In genomic region chr16:2023098-2023925, GRCh38 we compare ENCODE assay signal across 8 cellular contexts. TPM values are rescaled to one million over a fixed set of nuclear protein-coding genes. Genes with fewer than 3 reads are reported as not detected.
DNase-seq lines count a peak whose midpoint lies in the region; FAIRE-seq and TF ChIP-seq lines count a peak whose summit lies in the region.

No MANE protein-coding gene starts in this region.

- H3K27me3 ChIP-seq in BLaER1 treated with 17β-estradiol and CSF1 and Interleukin-3, amounts not matched to agents 10 nM and 100 nM = peaks cover 49 to 73% (median 69%) of the 10 kb centered on the region in 11 experiments
- H3K27me3 ChIP-seq in esophagus squamous epithelium = peaks cover 3 to 51% (median 11%) of the 10 kb centered on the region in 4 donors
- peaks cover 5% of the 10 kb centered on the region for H3K27me3 ChIP-seq in muscle layer of duodenum (ENCODE audit: low read depth, low read length)

- peaks cover 0 to 15% (median 9%) of the 10 kb centered on the region in 11 experiments; a peak in 15 of 22 replicates for H4K20me1 ChIP-seq in BLaER1 treated with 17β-estradiol and CSF1 and Interleukin-3, amounts not matched to agents 10 nM and 100 nM

- H3K27me3 Mint-ChIP-seq in activated T-cell treated with anti-CD3 and anti-CD28 coated beads, Interleukin-2, amount 50 U/mL, for 24 hours = peaks cover 57% of the 10 kb centered on the region

- intact Hi-C loops in esophagus squamous epithelium (cut with DNase I) = loop anchor here (5.0 kb wide), 1 partner anchor 119 kb away; no protein-coding TSS in a partner anchor

- H3K9me3 Mint-ChIP-seq in activated T-cell treated with anti-CD3 and anti-CD28 coated beads, Interleukin-2, amount 50 U/mL, for 24 hours = no peaks in the 10 kb centered on the region

- WGBS in esophagus squamous epithelium, 2 donors = 14% methylated on average over 9 of the region's 51 CpGs; no CpG with 5 or more reads in 1 of the 2 donors

- DNase-seq in GM19239 (ENCODE audit: insufficient read length, low spot score) (peak; percentile 100), HT1080 (ENCODE audit: low read depth) (peak; percentile 86), OCI-M2 (lab: John Stamatoyannopoulos, UW; ENCODE audit: unreplicated experiment) (peak; percentile 79), esophagus squamous epithelium (lab: John Stamatoyannopoulos, UW) (peak; percentile 39)
- peak; percentile 99 for DNase-seq in activated T-cell treated with anti-CD3 and anti-CD28 coated beads, Interleukin-2, amount 50 U/mL, for 24 hours
- DNase-seq in stimulated activated CD8-positive, alpha-beta memory T cell treated with anti-CD3 and anti-CD28 coated beads, Interleukin-7, amount 100 ng/mL, for 24 hours (ENCODE audit: low read depth) = peak; percentile 94

- H3K4me1 Mint-ChIP-seq in activated T-cell treated with anti-CD3 and anti-CD28 coated beads, Interleukin-2, amount 50 U/mL, for 24 hours (ENCODE audit: low read depth) = peaks cover 25% of the 10 kb centered on the region

- H3K36me3 Mint-ChIP-seq in activated T-cell treated with anti-CD3 and anti-CD28 coated beads, Interleukin-2, amount 50 U/mL, for 24 hours (ENCODE audit: low read depth) = no peaks in the 10 kb centered on the region

- H3K4me1 ChIP-seq in BLaER1 treated with 17β-estradiol and CSF1 and Interleukin-3, amounts not matched to agents 10 nM and 100 nM = peaks cover 41 to 73% (median 52%) of the 10 kb centered on the region in 10 experiments
- H3K4me1 ChIP-seq in esophagus squamous epithelium (peaks cover 36 to 73% (median 47%) of the 10 kb centered on the region in 3 donors), muscle layer of duodenum (ENCODE audit: control insufficient read depth in 1 of 2, insufficient read depth in 2 of 2, low read length in 2 of 2) (peaks cover 6 to 59% of the 10 kb centered on the region in 2 donors)

- peak in 1 of 4 donors; percentile 28 for TF ChIP-seq POLR2A in esophagus squamous epithelium (IDR thresholded peaks at IDR 0.05)

- H3K9me3 ChIP-seq in BLaER1 treated with 17β-estradiol and CSF1 and Interleukin-3, amounts not matched to agents 10 nM and 100 nM (replicated peaks in 1 of 11) = no peaks in the 10 kb centered on the region
- no peaks in the 10 kb centered on the region for H3K9me3 ChIP-seq in esophagus squamous epithelium
- H3K9me3 ChIP-seq in muscle layer of duodenum (ENCODE audit: control insufficient read depth in 1 of 2, low read length in 2 of 2) = no peaks in the 10 kb centered on the region

- FAIRE-seq in GM19239 (lab: Jason Lieb, UNC) = peak; percentile 87

- H3K27ac Mint-ChIP-seq in activated T-cell treated with anti-CD3 and anti-CD28 coated beads, Interleukin-2, amount 50 U/mL, for 24 hours = peak overlapping the region; percentile 47

- H3K4me3 Mint-ChIP-seq in activated T-cell treated with anti-CD3 and anti-CD28 coated beads, Interleukin-2, amount 50 U/mL, for 24 hours = peak overlapping the region; percentile 68

- H3K9ac ChIP-seq in BLaER1 treated with 17β-estradiol and CSF1 and Interleukin-3, amounts not matched to agents 10 nM and 100 nM = peak overlapping the region; percentile 26 to 75 (median 63); a peak in 19 of 22 replicates

- H3K4me3 ChIP-seq in BLaER1 treated with 17β-estradiol and CSF1 and Interleukin-3, amounts not matched to agents 10 nM and 100 nM = peak overlapping the region; percentile 40 to 67 (median 50); a peak in 18 of 20 replicates
- peak overlapping the region in 3 of 4 donors; percentile 31 to 61 (median 32) for H3K4me3 ChIP-seq in esophagus squamous epithelium
- peak overlapping the region; percentile 39 to 58 for H3K4me3 ChIP-seq in muscle layer of duodenum (ENCODE audit: low read depth in 1 of 2, low read length in 2 of 2)

- H3K4me2 ChIP-seq in BLaER1 treated with 17β-estradiol and CSF1 and Interleukin-3, amounts not matched to agents 10 nM and 100 nM = peak overlapping the region; percentile 80 to 99 (median 94)

- H3K27ac ChIP-seq in BLaER1 treated with 17β-estradiol and CSF1 and Interleukin-3, amounts not matched to agents 10 nM and 100 nM = peak overlapping the region in 10 of 11 experiments; percentile 36 to 74 (median 53); a peak in 21 of 22 replicates
- H3K27ac ChIP-seq in esophagus squamous epithelium = peak overlapping the region; percentile 29 to 85 (median 78)
- no peak overlapping the region for H3K27ac ChIP-seq in muscle layer of duodenum (ENCODE audit: low read length)

- TF ChIP-seq CTCF in esophagus squamous epithelium (IDR thresholded peaks at IDR 0.05) = peak; percentile 96 to 100 (median 99)

- H3K36me3 ChIP-seq in BLaER1 treated with 17β-estradiol and CSF1 and Interleukin-3, amounts not matched to agents 10 nM and 100 nM = no peaks in the 10 kb centered on the region
- H3K36me3 ChIP-seq in esophagus squamous epithelium = no peaks in the 10 kb centered on the region
- no peaks in the 10 kb centered on the region for H3K36me3 ChIP-seq in muscle layer of duodenum (ENCODE audit: control insufficient read depth in 1 of 2, insufficient read depth in 2 of 2, low read length in 2 of 2)

RNA-seq across cellular contexts. Expression of gene NHERF2, which starts 3.4 kb away (rescaled TPM):
- 118 and 158 TPM in 2 replicates for total RNA-seq in HT1080 (2014; rRNA removed; shearing (Covaris generic))
- 82.4 and 111 TPM in 2 replicates for polyA plus RNA-seq in HT1080 (2015; cell fraction: cytosol; rRNA removed)
- 39.4 and 46.0 TPM in 2 replicates for polyA plus RNA-seq in HT1080 (2015; cell fraction: nucleus; rRNA removed)
- 10 to 100 TPM; 11.6 to 31.7 (median 16.5) TPM for total RNA-seq in esophagus squamous epithelium

RNA-seq across cellular contexts. Expression of gene NPW, which starts 3.7 kb away (rescaled TPM):
- total RNA-seq in HT1080 (2014; rRNA removed; shearing (Covaris generic)) = 0.30 and 0.35 TPM in 2 replicates
- polyA plus RNA-seq in HT1080 (2015; cell fraction: cytosol; rRNA removed) = 0.23 and 1.0 TPM in 2 replicates
- 3.1 and 4.1 TPM in 2 replicates for polyA plus RNA-seq in HT1080 (2015; cell fraction: nucleus; rRNA removed)
- total RNA-seq in esophagus squamous epithelium = under 1 TPM in 1 of 4 donors, not detected in 3; 0.48 TPM

RNA-seq across cellular contexts. Expression of gene ZNF598, which starts 13.7 kb away (rescaled TPM):
- 46.2 and 50.4 TPM in 2 replicates for total RNA-seq in HT1080 (2014; rRNA removed; shearing (Covaris generic))
- 125 and 130 TPM in 2 replicates for polyA plus RNA-seq in HT1080 (2015; cell fraction: cytosol; rRNA removed)
- polyA plus RNA-seq in HT1080 (2015; cell fraction: nucleus; rRNA removed) = 197 and 214 TPM in 2 replicates
- 10 to 100 TPM; 31.3 to 56.1 (median 40.9) TPM for total RNA-seq in esophagus squamous epithelium

RNA-seq across cellular contexts. Expression of gene NTHL1, which starts 24.3 kb away (rescaled TPM):
- 61.5 and 90.5 TPM in 2 replicates for total RNA-seq in HT1080 (2014; rRNA removed; shearing (Covaris generic))
- polyA plus RNA-seq in HT1080 (2015; cell fraction: cytosol; rRNA removed) = 31.3 and 42.2 TPM in 2 replicates
- 30.0 and 43.9 TPM in 2 replicates for polyA plus RNA-seq in HT1080 (2015; cell fraction: nucleus; rRNA removed)
- 10 to 100 TPM in 2 of 4 donors, 1 to 10 TPM in 2; 7.8 to 26.0 (median 10.0) TPM for total RNA-seq in esophagus squamous epithelium

RNA-seq across cellular contexts. Expression of gene TSC2, which starts 24.5 kb away (rescaled TPM):
- 50.2 and 59.6 TPM in 2 replicates for total RNA-seq in HT1080 (2014; rRNA removed; shearing (Covaris generic))
- 43.4 and 45.2 TPM in 2 replicates for polyA plus RNA-seq in HT1080 (2015; cell fraction: cytosol; rRNA removed)
- 168 and 175 TPM in 2 replicates for polyA plus RNA-seq in HT1080 (2015; cell fraction: nucleus; rRNA removed)
- total RNA-seq in esophagus squamous epithelium = 10 to 100 TPM; 22.8 to 79.7 (median 41.2) TPM

Comparison
In these comparisons a context has a peak if more than half of its experiments do, and no peak if none do; other contexts are left out.
1. DNase-seq: peak in every context shown above with its lines; median percentile 100 in GM19239; 99 in activated T-cell treated with anti-CD3 and anti-CD28 coated beads, Interleukin-2, amount 50 U/mL, for 24 hours; 94 in stimulated activated CD8-positive, alpha-beta memory T cell treated with anti-CD3 and anti-CD28 coated beads, Interleukin-7, amount 100 ng/mL, for 24 hours; 86 in HT1080; 79 in OCI-M2; 39 in esophagus squamous epithelium.